Comparison of ENCODE assay signal across 8 cellular contexts in the genomic region with DNA sequence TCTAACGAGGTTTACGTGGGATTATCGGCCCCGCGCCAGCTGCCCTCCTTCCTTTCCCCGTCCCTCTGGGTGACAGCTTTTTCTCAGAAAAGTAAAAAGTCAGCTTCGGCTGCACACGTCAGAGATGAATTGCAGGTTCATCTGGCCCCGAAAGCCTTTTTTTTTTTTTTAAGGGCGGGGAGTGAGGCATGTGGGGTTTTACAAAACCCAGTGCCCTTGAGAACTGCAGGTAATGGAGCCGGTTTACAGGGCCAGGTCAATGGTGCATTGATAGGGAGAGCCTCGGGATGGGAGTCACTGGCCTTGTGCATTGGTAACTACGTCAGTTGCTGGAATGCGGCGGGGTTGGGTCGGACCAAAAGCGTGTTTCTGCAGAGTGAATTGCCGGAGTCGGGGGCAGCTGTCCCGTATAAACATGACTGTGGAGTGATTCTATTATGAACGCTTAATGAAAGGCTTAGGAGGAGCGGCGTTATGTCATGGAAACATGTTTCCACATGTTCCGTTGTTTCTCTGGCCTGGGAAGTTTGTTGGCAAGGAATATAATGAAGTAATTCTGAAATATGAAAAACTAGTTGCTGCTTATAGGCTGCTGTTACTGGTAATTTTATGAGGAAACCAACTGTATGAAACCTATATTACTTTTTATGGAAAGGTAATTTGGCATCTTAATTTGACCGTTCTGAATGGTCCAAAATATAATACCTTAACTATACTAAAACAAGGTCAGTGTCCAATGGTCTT. TPM values are rescaled to one million over a fixed set of nuclear protein-coding genes. Genes with fewer than 3 reads are reported as not detected.
DNase-seq lines count a peak whose midpoint lies in the region; ATAC-seq and FAIRE-seq lines count a peak whose summit lies in the region.

No MANE protein-coding gene starts in this region.

- peak overlapping the region; percentile 67 for H3K27ac Mint-ChIP-seq in stimulated activated effector memory CD8-positive, alpha-beta T cell treated with anti-CD3 and anti-CD28 coated beads, Interleukin-12 subunit alpha, Interleukin-12 subunit beta, amount 100 ng/mL, for 72 hours

- DNase-seq in AG08395 (ENCODE audit: low spot score) = peak; percentile 38
- peak; percentile 44 for DNase-seq in RCC 7860 (ENCODE audit: low spot score)
- peak; percentile 63 for DNase-seq in dedifferentiated amniotic fluid mesenchymal stem cell (ENCODE audit: extremely low spot score)
- DNase-seq in left colon = peak; percentile 67
- peak in 1 of 2 donors; percentile 3 for DNase-seq in stimulated activated effector memory CD8-positive, alpha-beta T cell treated with anti-CD3 and anti-CD28 coated beads, Interleukin-12 subunit alpha, Interleukin-12 subunit beta, amount 100 ng/mL, for 72 hours (ENCODE audit: low spot score in 2 of 2)

- ATAC-seq in HG03342 (IDR thresholded peaks at IDR 0.05; ENCODE audit: unreplicated experiment) (peak; percentile 17), left colon (peak; percentile 61), GM21515 (IDR thresholded peaks at IDR 0.05; ENCODE audit: unreplicated experiment) (no peak)
- ATAC-seq in stimulated activated effector memory CD8-positive, alpha-beta T cell treated with anti-CD3 and anti-CD28 coated beads, Interleukin-12 subunit alpha, Interleukin-12 subunit beta, amount 100 ng/mL, for 72 hours = peak; percentile 66

- peak overlapping the region; percentile 81 for H3K4me3 ChIP-seq in GM08714 (ENCODE audit: low read length)

- peaks cover 6% of the 10 kb centered on the region for H3K9me3 Mint-ChIP-seq in stimulated activated effector memory CD8-positive, alpha-beta T cell treated with anti-CD3 and anti-CD28 coated beads, Interleukin-12 subunit alpha, Interleukin-12 subunit beta, amount 100 ng/mL, for 72 hours

- H3K36me3 Mint-ChIP-seq in stimulated activated effector memory CD8-positive, alpha-beta T cell treated with anti-CD3 and anti-CD28 coated beads, Interleukin-12 subunit alpha, Interleukin-12 subunit beta, amount 100 ng/mL, for 72 hours = peaks cover 11% of the 10 kb centered on the region

- H3K4me1 Mint-ChIP-seq in stimulated activated effector memory CD8-positive, alpha-beta T cell treated with anti-CD3 and anti-CD28 coated beads, Interleukin-12 subunit alpha, Interleukin-12 subunit beta, amount 100 ng/mL, for 72 hours = peaks cover 19% of the 10 kb centered on the region

- intact Hi-C loops in left colon (cut with DNase I, micrococcal nuclease) = no loop called here

- peak overlapping the region; percentile 88 for H3K4me3 Mint-ChIP-seq in stimulated activated effector memory CD8-positive, alpha-beta T cell treated with anti-CD3 and anti-CD28 coated beads, Interleukin-12 subunit alpha, Interleukin-12 subunit beta, amount 100 ng/mL, for 72 hours

- FAIRE-seq in RCC 7860 (lab: Jason Lieb, UNC) = no peak

RNA-seq across cellular contexts. Expression of a gene that starts 1.1 kb away (rescaled TPM):
- 1 to 10 TPM; 4.4 to 6.0 TPM for total RNA-seq in left colon

RNA-seq across cellular contexts. Expression of a gene that starts 53.0 kb away (rescaled TPM):
- not detected for total RNA-seq in left colon
